1 cellular context compared by ENCODE assay signal in genomic region chr20:10033905-10034304, GRCh38.
TF ChIP-seq lines count a peak whose summit lies in the region.

No MANE protein-coding gene starts in this region.

TF ChIP-seq in SK-N-SH, 30 proteins besides CTCF, POLR2A, EP300 and RAD21 (continued from another document):
- TF ChIP-seq ZBTB33 (IDR thresholded peaks at IDR 0.05; ENCODE audit: borderline replicate concordance, low read depth) = no peak
- TF ChIP-seq USF2 (IDR thresholded peaks at IDR 0.05; ENCODE audit: borderline replicate concordance, low read depth, low read length) = no peak
- no peak for TF ChIP-seq NRF1 (IDR thresholded peaks at IDR 0.05; ENCODE audit: low read depth, low read length)
- TF ChIP-seq NFIC (IDR thresholded peaks at IDR 0.05; ENCODE audit: borderline replicate concordance) = no peak
- TF ChIP-seq RCOR1 (IDR thresholded peaks at IDR 0.05; ENCODE audit: low read length) = no peak
- no peak for TF ChIP-seq CHD2 (IDR thresholded peaks at IDR 0.05; ENCODE audit: low read length, partially characterized antibody)
- no peak for TF ChIP-seq POLR2AphosphoS5 (IDR thresholded peaks at IDR 0.05; ENCODE audit: low read depth, low read length)
- no peak for TF ChIP-seq EZH2phosphoT487 (IDR thresholded peaks at IDR 0.05; ENCODE audit: borderline replicate concordance, low read depth)
- no peak for TF ChIP-seq SMC3 (IDR thresholded peaks at IDR 0.05; ENCODE audit: low read depth, low read length)
- no peak for TF ChIP-seq SIN3A (IDR thresholded peaks at IDR 0.05; ENCODE audit: borderline replicate concordance, low read depth, low read length)
- TF ChIP-seq MEF2A (IDR thresholded peaks at IDR 0.05; ENCODE audit: borderline replicate concordance, low read depth) = no peak
